25 cellular contexts compared by ENCODE assay signal in genomic region chr9:121844562-121844961, GRCh38.
"Had no signal": no experiment of that assay in that cellular context is flagged by ENCODE, and none has a peak within 500 bp of the region (broad histone marks: within the 10 kb centered on the region; RNA-seq: fewer than 3 reads in every experiment).

No MANE protein-coding gene starts in this region.

- H3K27me3 ChIP-seq: dorsolateral prefrontal cortex, ovary, right lobe of liver, suprapubic skin, thyroid gland had no signal

- H3K9me3 ChIP-seq: ovary, suprapubic skin, thyroid gland had no signal

- DNase-seq: dorsolateral prefrontal cortex; effector CD4-positive, alpha-beta T cell; hypothalamus; immature natural killer cell; islet precursor cell; kidney glomerular epithelial cell; left ventricle myocardium superior; lower lobe of right lung; naive thymus-derived CD8-positive, alpha-beta T cell; nephron progenitor cell; nucleus accumbens; ovary; right lobe of liver; stimulated activated CD4-positive, alpha-beta T cell treated with anti-CD3 and anti-CD28 coated beads, Interleukin-12 subunit alpha, Interleukin-12 subunit beta, amount 100 ng/mL, for 4 hours; stimulated activated CD4-positive, alpha-beta T cell treated with anti-CD3 and anti-CD28 coated beads, Interleukin-1b, Interleukin-23, amount 100 ng/mL, for 48 hours; stimulated activated CD4-positive, alpha-beta T cell treated with anti-CD3 and anti-CD28 coated beads, Interleukin-4, amount 100 ng/mL, for 1 hour; stimulated activated CD8-positive, alpha-beta memory T cell treated with anti-CD3 and anti-CD28 coated beads, Interleukin-4, amount 100 ng/mL, for 48 hours; stimulated activated naive CD4-positive, alpha-beta T cell; stimulated activated naive CD8-positive, alpha-beta T cell treated with anti-CD3 and anti-CD28 coated beads, Interleukin-15, amount 100 ng/mL, for 72 hours; thyroid gland had no signal

- H3K4me1 ChIP-seq: lower lobe of right lung, right lobe of liver, suprapubic skin had no signal

- H3K4me3 Mint-ChIP-seq: immature natural killer cell; naive thymus-derived CD8-positive, alpha-beta T cell; nephron progenitor cell; stimulated activated naive CD8-positive, alpha-beta T cell treated with anti-CD3 and anti-CD28 coated beads, Interleukin-15, amount 100 ng/mL, for 72 hours; type B pancreatic cell had no signal

- ATAC-seq: left ventricle myocardium superior; lower lobe of right lung; naive thymus-derived CD8-positive, alpha-beta T cell; right lobe of liver; stimulated activated naive CD8-positive, alpha-beta T cell treated with anti-CD3 and anti-CD28 coated beads, Interleukin-15, amount 100 ng/mL, for 72 hours had no signal

- H3K27ac Mint-ChIP-seq: immature natural killer cell; naive thymus-derived CD8-positive, alpha-beta T cell; nephron progenitor cell; type B pancreatic cell had no signal

- H3K4me3 ChIP-seq: dorsolateral prefrontal cortex, lower lobe of right lung, ovary, right lobe of liver, smooth muscle cell, suprapubic skin, thyroid gland had no signal

- H3K36me3 ChIP-seq: lower lobe of right lung, ovary, right lobe of liver, suprapubic skin, thyroid gland had no signal

- H3K4me2 ChIP-seq: smooth muscle cell had no signal

- FAIRE-seq: colon, frontal cortex had no signal

- H3K27me3 Mint-ChIP-seq: naive thymus-derived CD8-positive, alpha-beta T cell; stimulated activated naive CD8-positive, alpha-beta T cell treated with anti-CD3 and anti-CD28 coated beads, Interleukin-15, amount 100 ng/mL, for 72 hours; type B pancreatic cell had no signal

- H3K36me3 Mint-ChIP-seq: type B pancreatic cell had no signal

- H3K27ac ChIP-seq: dorsolateral prefrontal cortex, lower lobe of right lung, ovary, right lobe of liver, suprapubic skin had no signal

- H3K4me1 Mint-ChIP-seq: immature natural killer cell; naive thymus-derived CD8-positive, alpha-beta T cell had no signal
